Comparison of ENCODE assay signal across 3 cellular contexts in the genomic region with DNA sequence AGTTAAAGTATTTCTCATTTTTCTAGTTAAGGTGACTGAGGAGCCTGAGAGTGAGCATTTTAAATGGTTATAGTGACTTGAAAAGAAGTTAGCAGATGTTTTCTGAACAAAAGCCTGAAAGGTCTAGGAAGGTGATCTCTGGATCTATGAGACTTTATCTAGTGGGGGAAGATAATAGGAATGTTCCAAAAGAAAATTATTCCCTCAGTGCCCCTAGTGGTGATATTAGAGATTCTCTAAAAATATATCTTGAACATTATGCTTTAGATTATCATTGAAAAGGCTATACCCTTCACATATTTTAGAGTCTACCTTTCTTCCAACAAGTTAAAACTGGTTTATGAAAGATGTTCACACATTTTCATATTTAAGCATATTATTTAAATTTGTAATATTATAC.
TF ChIP-seq lines count a peak whose summit lies in the region.

No MANE protein-coding gene starts in this region.

TF ChIP-seq in SK-N-SH, 30 proteins besides CTCF, POLR2A, EP300 and RAD21:
- TF ChIP-seq, protein P1, sequence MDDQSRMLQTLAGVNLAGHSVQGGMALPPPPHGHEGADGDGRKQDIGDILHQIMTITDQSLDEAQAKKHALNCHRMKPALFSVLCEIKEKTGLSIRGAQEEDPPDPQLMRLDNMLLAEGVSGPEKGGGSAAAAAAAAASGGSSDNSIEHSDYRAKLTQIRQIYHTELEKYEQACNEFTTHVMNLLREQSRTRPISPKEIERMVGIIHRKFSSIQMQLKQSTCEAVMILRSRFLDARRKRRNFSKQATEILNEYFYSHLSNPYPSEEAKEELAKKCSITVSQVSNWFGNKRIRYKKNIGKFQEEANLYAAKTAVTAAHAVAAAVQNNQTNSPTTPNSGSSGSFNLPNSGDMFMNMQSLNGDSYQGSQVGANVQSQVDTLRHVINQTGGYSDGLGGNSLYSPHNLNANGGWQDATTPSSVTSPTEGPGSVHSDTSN (IDR thresholded peaks at IDR 0.05) = no peak
- TF ChIP-seq, protein P2, sequence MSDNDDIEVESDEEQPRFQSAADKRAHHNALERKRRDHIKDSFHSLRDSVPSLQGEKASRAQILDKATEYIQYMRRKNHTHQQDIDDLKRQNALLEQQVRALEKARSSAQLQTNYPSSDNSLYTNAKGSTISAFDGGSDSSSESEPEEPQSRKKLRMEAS (IDR thresholded peaks at IDR 0.05; ENCODE audit: low read depth) = no peak
- TF ChIP-seq RFX5 (IDR thresholded peaks at IDR 0.05; ENCODE audit: low read length) = no peak
- no peak for TF ChIP-seq NFIC (IDR thresholded peaks at IDR 0.05; ENCODE audit: borderline replicate concordance)
- TF ChIP-seq ELF1 (IDR thresholded peaks at IDR 0.05) = no peak
- TF ChIP-seq, protein P3, sequence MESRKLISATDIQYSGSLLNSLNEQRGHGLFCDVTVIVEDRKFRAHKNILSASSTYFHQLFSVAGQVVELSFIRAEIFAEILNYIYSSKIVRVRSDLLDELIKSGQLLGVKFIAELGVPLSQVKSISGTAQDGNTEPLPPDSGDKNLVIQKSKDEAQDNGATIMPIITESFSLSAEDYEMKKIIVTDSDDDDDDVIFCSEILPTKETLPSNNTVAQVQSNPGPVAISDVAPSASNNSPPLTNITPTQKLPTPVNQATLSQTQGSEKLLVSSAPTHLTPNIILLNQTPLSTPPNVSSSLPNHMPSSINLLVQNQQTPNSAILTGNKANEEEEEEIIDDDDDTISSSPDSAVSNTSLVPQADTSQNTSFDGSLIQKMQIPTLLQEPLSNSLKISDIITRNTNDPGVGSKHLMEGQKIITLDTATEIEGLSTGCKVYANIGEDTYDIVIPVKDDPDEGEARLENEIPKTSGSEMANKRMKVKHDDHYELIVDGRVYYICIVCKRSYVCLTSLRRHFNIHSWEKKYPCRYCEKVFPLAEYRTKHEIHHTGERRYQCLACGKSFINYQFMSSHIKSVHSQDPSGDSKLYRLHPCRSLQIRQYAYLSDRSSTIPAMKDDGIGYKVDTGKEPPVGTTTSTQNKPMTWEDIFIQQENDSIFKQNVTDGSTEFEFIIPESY (IDR thresholded peaks at IDR 0.05; ENCODE audit: borderline replicate concordance, low read depth) = no peak

TF ChIP-seq in SK-N-SH treated with all-trans-retinoic acid at 6 μM for 48 hours, 23 proteins besides CTCF, POLR2A, EP300 and RAD21 (continued from another document):
- TF ChIP-seq GLIS3 (CRISPR knock-in tag; IDR thresholded peaks at IDR 0.05) (no peak), ZNF70 (CRISPR knock-in tag; IDR thresholded peaks at IDR 0.05) (no peak), PPARA (CRISPR knock-in tag; IDR thresholded peaks at IDR 0.05; ENCODE audit: borderline replicate concordance) (no peak), SNAI2 (CRISPR knock-in tag; IDR thresholded peaks at IDR 0.05) (no peak), ZNF565 (CRISPR knock-in tag; conservative IDR thresholded peaks at IDR 0.05; ENCODE audit: low read depth) (no peak), ZNF8 (CRISPR knock-in tag; IDR thresholded peaks at IDR 0.05) (no peak), OSR1 (CRISPR knock-in tag; IDR thresholded peaks at IDR 0.05) (no peak)
- TF ChIP-seq, protein P4, sequence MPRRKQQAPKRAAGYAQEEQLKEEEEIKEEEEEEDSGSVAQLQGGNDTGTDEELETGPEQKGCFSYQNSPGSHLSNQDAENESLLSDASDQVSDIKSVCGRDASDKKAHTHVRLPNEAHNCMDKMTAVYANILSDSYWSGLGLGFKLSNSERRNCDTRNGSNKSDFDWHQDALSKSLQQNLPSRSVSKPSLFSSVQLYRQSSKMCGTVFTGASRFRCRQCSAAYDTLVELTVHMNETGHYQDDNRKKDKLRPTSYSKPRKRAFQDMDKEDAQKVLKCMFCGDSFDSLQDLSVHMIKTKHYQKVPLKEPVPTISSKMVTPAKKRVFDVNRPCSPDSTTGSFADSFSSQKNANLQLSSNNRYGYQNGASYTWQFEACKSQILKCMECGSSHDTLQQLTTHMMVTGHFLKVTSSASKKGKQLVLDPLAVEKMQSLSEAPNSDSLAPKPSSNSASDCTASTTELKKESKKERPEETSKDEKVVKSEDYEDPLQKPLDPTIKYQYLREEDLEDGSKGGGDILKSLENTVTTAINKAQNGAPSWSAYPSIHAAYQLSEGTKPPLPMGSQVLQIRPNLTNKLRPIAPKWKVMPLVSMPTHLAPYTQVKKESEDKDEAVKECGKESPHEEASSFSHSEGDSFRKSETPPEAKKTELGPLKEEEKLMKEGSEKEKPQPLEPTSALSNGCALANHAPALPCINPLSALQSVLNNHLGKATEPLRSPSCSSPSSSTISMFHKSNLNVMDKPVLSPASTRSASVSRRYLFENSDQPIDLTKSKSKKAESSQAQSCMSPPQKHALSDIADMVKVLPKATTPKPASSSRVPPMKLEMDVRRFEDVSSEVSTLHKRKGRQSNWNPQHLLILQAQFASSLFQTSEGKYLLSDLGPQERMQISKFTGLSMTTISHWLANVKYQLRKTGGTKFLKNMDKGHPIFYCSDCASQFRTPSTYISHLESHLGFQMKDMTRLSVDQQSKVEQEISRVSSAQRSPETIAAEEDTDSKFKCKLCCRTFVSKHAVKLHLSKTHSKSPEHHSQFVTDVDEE (CRISPR knock-in tag; IDR thresholded peaks at IDR 0.05) = no peak
- TF ChIP-seq, protein P5, sequence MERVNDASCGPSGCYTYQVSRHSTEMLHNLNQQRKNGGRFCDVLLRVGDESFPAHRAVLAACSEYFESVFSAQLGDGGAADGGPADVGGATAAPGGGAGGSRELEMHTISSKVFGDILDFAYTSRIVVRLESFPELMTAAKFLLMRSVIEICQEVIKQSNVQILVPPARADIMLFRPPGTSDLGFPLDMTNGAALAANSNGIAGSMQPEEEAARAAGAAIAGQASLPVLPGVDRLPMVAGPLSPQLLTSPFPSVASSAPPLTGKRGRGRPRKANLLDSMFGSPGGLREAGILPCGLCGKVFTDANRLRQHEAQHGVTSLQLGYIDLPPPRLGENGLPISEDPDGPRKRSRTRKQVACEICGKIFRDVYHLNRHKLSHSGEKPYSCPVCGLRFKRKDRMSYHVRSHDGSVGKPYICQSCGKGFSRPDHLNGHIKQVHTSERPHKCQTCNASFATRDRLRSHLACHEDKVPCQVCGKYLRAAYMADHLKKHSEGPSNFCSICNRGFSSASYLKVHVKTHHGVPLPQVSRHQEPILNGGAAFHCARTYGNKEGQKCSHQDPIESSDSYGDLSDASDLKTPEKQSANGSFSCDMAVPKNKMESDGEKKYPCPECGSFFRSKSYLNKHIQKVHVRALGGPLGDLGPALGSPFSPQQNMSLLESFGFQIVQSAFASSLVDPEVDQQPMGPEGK (CRISPR knock-in tag; IDR thresholded peaks at IDR 0.05; ENCODE audit: borderline replicate concordance) = no peak
- TF ChIP-seq, protein P6, sequence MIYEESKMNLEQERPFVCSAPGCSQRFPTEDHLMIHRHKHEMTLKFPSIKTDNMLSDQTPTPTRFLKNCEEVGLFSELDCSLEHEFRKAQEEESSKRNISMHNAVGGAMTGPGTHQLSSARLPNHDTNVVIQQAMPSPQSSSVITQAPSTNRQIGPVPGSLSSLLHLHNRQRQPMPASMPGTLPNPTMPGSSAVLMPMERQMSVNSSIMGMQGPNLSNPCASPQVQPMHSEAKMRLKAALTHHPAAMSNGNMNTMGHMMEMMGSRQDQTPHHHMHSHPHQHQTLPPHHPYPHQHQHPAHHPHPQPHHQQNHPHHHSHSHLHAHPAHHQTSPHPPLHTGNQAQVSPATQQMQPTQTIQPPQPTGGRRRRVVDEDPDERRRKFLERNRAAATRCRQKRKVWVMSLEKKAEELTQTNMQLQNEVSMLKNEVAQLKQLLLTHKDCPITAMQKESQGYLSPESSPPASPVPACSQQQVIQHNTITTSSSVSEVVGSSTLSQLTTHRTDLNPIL (CRISPR knock-in tag; IDR thresholded peaks at IDR 0.05; ENCODE audit: low read depth) = no peak

TF ChIP-seq in GM23338, 12 proteins besides CTCF, POLR2A, EP300 and RAD21 (continued from another document):
- TF ChIP-seq, protein P7, sequence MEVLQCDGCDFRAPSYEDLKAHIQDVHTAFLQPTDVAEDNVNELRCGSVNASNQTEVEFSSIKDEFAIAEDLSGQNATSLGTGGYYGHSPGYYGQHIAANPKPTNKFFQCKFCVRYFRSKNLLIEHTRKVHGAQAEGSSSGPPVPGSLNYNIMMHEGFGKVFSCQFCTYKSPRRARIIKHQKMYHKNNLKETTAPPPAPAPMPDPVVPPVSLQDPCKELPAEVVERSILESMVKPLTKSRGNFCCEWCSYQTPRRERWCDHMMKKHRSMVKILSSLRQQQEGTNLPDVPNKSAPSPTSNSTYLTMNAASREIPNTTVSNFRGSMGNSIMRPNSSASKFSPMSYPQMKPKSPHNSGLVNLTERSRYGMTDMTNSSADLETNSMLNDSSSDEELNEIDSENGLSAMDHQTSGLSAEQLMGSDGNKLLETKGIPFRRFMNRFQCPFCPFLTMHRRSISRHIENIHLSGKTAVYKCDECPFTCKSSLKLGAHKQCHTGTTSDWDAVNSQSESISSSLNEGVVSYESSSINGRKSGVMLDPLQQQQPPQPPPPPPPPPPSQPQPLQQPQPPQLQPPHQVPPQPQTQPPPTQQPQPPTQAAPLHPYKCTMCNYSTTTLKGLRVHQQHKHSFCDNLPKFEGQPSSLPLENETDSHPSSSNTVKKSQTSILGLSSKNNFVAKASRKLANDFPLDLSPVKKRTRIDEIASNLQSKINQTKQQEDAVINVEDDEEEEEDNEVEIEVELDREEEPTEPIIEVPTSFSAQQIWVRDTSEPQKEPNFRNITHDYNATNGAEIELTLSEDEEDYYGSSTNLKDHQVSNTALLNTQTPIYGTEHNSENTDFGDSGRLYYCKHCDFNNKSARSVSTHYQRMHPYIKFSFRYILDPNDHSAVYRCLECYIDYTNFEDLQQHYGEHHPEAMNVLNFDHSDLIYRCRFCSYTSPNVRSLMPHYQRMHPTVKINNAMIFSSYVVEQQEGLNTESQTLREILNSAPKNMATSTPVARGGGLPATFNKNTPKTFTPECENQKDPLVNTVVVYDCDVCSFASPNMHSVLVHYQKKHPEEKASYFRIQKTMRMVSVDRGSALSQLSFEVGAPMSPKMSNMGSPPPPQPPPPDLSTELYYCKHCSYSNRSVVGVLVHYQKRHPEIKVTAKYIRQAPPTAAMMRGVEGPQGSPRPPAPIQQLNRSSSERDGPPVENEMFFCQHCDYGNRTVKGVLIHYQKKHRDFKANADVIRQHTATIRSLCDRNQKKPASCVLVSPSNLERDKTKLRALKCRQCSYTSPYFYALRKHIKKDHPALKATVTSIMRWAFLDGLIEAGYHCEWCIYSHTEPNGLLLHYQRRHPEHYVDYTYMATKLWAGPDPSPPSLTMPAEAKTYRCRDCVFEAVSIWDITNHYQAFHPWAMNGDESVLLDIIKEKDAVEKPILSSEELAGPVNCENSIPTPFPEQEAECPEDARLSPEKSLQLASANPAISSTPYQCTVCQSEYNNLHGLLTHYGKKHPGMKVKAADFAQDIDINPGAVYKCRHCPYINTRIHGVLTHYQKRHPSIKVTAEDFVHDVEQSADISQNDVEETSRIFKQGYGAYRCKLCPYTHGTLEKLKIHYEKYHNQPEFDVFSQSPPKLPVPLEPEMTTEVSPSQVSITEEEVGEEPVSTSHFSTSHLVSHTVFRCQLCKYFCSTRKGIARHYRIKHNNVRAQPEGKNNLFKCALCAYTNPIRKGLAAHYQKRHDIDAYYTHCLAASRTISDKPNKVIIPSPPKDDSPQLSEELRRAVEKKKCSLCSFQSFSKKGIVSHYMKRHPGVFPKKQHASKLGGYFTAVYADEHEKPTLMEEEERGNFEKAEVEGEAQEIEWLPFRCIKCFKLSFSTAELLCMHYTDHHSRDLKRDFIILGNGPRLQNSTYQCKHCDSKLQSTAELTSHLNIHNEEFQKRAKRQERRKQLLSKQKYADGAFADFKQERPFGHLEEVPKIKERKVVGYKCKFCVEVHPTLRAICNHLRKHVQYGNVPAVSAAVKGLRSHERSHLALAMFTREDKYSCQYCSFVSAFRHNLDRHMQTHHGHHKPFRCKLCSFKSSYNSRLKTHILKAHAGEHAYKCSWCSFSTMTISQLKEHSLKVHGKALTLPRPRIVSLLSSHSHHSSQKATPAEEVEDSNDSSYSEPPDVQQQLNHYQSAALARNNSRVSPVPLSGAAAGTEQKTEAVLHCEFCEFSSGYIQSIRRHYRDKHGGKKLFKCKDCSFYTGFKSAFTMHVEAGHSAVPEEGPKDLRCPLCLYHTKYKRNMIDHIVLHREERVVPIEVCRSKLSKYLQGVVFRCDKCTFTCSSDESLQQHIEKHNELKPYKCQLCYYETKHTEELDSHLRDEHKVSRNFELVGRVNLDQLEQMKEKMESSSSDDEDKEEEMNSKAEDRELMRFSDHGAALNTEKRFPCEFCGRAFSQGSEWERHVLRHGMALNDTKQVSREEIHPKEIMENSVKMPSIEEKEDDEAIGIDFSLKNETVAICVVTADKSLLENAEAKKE (CRISPR knock-in tag; IDR thresholded peaks at IDR 0.05) = no peak
- TF ChIP-seq CREB1 (CRISPR knock-in tag; IDR thresholded peaks at IDR 0.05; ENCODE audit: low read depth) (no peak), ZNF331 (CRISPR knock-in tag; IDR thresholded peaks at IDR 0.05; ENCODE audit: low read depth) (no peak), EZH2 (IDR thresholded peaks at IDR 0.05; ENCODE audit: low read depth, unreplicated experiment) (no peak), POLR2AphosphoS5 (IDR thresholded peaks at IDR 0.05; ENCODE audit: low read depth) (no peak), JUNB (IDR thresholded peaks at IDR 0.05; ENCODE audit: unreplicated experiment) (no peak), EZH2phosphoT487 (IDR thresholded peaks at IDR 0.05; ENCODE audit: unreplicated experiment) (no peak), NANOG (IDR thresholded peaks at IDR 0.05; ENCODE audit: borderline replicate concordance) (no peak)
- TF ChIP-seq, protein P8, sequence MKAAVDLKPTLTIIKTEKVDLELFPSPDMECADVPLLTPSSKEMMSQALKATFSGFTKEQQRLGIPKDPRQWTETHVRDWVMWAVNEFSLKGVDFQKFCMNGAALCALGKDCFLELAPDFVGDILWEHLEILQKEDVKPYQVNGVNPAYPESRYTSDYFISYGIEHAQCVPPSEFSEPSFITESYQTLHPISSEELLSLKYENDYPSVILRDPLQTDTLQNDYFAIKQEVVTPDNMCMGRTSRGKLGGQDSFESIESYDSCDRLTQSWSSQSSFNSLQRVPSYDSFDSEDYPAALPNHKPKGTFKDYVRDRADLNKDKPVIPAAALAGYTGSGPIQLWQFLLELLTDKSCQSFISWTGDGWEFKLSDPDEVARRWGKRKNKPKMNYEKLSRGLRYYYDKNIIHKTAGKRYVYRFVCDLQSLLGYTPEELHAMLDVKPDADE (IDR thresholded peaks at IDR 0.05) = no peak
- TF ChIP-seq, protein P9, sequence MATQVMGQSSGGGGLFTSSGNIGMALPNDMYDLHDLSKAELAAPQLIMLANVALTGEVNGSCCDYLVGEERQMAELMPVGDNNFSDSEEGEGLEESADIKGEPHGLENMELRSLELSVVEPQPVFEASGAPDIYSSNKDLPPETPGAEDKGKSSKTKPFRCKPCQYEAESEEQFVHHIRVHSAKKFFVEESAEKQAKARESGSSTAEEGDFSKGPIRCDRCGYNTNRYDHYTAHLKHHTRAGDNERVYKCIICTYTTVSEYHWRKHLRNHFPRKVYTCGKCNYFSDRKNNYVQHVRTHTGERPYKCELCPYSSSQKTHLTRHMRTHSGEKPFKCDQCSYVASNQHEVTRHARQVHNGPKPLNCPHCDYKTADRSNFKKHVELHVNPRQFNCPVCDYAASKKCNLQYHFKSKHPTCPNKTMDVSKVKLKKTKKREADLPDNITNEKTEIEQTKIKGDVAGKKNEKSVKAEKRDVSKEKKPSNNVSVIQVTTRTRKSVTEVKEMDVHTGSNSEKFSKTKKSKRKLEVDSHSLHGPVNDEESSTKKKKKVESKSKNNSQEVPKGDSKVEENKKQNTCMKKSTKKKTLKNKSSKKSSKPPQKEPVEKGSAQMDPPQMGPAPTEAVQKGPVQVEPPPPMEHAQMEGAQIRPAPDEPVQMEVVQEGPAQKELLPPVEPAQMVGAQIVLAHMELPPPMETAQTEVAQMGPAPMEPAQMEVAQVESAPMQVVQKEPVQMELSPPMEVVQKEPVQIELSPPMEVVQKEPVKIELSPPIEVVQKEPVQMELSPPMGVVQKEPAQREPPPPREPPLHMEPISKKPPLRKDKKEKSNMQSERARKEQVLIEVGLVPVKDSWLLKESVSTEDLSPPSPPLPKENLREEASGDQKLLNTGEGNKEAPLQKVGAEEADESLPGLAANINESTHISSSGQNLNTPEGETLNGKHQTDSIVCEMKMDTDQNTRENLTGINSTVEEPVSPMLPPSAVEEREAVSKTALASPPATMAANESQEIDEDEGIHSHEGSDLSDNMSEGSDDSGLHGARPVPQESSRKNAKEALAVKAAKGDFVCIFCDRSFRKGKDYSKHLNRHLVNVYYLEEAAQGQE (IDR thresholded peaks at IDR 0.05; ENCODE audit: unreplicated experiment) = no peak
